In the genomic region with DNA sequence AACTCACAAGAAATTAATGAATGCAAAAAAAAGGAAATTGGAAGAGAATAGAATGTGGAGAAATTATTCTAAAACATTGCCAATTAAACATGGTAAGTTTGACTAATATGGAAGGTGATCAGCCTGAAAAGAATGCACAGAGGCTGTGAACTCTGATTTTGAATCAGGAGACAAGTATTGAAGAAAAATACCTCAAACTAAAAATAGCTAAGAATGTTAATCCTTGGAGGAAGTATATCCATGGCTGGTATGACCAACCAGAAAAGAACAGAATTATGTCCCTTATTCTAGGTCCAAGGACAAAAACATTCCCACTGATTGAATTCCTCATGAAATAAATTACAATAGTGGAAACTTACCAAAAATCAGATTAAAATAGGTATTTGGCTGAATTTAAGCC, we compare ENCODE assay signal across 1 cellular context.
TF ChIP-seq lines count a peak whose summit lies in the region.

No MANE protein-coding gene starts in this region.

TF ChIP-seq in IMR-90, 13 proteins besides CTCF, POLR2A, EP300 and RAD21:
- TF ChIP-seq, protein P1, sequence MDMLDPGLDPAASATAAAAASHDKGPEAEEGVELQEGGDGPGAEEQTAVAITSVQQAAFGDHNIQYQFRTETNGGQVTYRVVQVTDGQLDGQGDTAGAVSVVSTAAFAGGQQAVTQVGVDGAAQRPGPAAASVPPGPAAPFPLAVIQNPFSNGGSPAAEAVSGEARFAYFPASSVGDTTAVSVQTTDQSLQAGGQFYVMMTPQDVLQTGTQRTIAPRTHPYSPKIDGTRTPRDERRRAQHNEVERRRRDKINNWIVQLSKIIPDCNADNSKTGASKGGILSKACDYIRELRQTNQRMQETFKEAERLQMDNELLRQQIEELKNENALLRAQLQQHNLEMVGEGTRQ (IDR thresholded peaks at IDR 0.05; ENCODE audit: low read depth, low read length), result no peak
- TF ChIP-seq MAZ (IDR thresholded peaks at IDR 0.05; ENCODE audit: borderline replicate concordance, low read depth, low read length) (no peak), BHLHE40 (IDR thresholded peaks at IDR 0.05; ENCODE audit: low read depth, low read length) (no peak), MXI1 (IDR thresholded peaks at IDR 0.05; ENCODE audit: borderline replicate concordance, low read depth, low read length) (no peak), SMC3 (IDR thresholded peaks at IDR 0.05; ENCODE audit: low read depth, low read length) (no peak), CEBPB (IDR thresholded peaks at IDR 0.05; ENCODE audit: low read depth, low read length) (no peak), MAFK (IDR thresholded peaks at IDR 0.05; ENCODE audit: low read depth, low read length) (no peak), RFX5 (IDR thresholded peaks at IDR 0.05; ENCODE audit: low read depth, low read length) (no peak), NFE2L2 (IDR thresholded peaks at IDR 0.05; ENCODE audit: low read depth, low read length) (no peak), CHD1 (IDR thresholded peaks at IDR 0.05; ENCODE audit: low read depth, low read length) (no peak), FOS (IDR thresholded peaks at IDR 0.05; ENCODE audit: low read depth, low read length) (no peak), RCOR1 (IDR thresholded peaks at IDR 0.05; ENCODE audit: insufficient replicate concordance, low read length) (no peak)
- TF ChIP-seq, protein P2, sequence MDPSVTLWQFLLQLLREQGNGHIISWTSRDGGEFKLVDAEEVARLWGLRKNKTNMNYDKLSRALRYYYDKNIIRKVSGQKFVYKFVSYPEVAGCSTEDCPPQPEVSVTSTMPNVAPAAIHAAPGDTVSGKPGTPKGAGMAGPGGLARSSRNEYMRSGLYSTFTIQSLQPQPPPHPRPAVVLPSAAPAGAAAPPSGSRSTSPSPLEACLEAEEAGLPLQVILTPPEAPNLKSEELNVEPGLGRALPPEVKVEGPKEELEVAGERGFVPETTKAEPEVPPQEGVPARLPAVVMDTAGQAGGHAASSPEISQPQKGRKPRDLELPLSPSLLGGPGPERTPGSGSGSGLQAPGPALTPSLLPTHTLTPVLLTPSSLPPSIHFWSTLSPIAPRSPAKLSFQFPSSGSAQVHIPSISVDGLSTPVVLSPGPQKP (IDR thresholded peaks at IDR 0.05; ENCODE audit: borderline replicate concordance, low read depth, low read length), result no peak
